1 cellular context compared by ENCODE assay signal in genomic region chr5:79535477-79536192, GRCh38.
A peak's percentile ranks its signal among the peaks of the same experiment; 100 is the strongest.
TF ChIP-seq lines count a peak whose summit lies in the region.

No MANE protein-coding gene starts in this region.

TF ChIP-seq in HepG2, 621 proteins besides CTCF, POLR2A, EP300 and RAD21 (continued from another document and continues in another):
- TF ChIP-seq, protein P1, sequence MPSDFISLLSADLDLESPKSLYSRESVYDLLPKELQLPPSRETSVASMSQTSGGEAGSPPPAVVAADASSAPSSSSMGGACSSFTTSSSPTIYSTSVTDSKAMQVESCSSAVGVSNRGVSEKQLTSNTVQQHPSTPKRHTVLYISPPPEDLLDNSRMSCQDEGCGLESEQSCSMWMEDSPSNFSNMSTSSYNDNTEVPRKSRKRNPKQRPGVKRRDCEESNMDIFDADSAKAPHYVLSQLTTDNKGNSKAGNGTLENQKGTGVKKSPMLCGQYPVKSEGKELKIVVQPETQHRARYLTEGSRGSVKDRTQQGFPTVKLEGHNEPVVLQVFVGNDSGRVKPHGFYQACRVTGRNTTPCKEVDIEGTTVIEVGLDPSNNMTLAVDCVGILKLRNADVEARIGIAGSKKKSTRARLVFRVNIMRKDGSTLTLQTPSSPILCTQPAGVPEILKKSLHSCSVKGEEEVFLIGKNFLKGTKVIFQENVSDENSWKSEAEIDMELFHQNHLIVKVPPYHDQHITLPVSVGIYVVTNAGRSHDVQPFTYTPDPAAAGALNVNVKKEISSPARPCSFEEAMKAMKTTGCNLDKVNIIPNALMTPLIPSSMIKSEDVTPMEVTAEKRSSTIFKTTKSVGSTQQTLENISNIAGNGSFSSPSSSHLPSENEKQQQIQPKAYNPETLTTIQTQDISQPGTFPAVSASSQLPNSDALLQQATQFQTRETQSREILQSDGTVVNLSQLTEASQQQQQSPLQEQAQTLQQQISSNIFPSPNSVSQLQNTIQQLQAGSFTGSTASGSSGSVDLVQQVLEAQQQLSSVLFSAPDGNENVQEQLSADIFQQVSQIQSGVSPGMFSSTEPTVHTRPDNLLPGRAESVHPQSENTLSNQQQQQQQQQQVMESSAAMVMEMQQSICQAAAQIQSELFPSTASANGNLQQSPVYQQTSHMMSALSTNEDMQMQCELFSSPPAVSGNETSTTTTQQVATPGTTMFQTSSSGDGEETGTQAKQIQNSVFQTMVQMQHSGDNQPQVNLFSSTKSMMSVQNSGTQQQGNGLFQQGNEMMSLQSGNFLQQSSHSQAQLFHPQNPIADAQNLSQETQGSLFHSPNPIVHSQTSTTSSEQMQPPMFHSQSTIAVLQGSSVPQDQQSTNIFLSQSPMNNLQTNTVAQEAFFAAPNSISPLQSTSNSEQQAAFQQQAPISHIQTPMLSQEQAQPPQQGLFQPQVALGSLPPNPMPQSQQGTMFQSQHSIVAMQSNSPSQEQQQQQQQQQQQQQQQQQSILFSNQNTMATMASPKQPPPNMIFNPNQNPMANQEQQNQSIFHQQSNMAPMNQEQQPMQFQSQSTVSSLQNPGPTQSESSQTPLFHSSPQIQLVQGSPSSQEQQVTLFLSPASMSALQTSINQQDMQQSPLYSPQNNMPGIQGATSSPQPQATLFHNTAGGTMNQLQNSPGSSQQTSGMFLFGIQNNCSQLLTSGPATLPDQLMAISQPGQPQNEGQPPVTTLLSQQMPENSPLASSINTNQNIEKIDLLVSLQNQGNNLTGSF (CRISPR knock-in tag; IDR thresholded peaks at IDR 0.05) = no peak
- TF ChIP-seq ZNF550 (CRISPR knock-in tag; IDR thresholded peaks at IDR 0.05; ENCODE audit: borderline replicate concordance) = no peak
- no peak for TF ChIP-seq ZNF143 (CRISPR knock-in tag; IDR thresholded peaks at IDR 0.05)
- no peak for TF ChIP-seq SALL2 (CRISPR knock-in tag; IDR thresholded peaks at IDR 0.05)
- no peak for TF ChIP-seq ZNF275 (CRISPR knock-in tag; IDR thresholded peaks at IDR 0.05; ENCODE audit: borderline replicate concordance)
- no peak for TF ChIP-seq ZNF773 (CRISPR knock-in tag; IDR thresholded peaks at IDR 0.05; ENCODE audit: borderline replicate concordance)
- TF ChIP-seq MAZ (IDR thresholded peaks at IDR 0.05; ENCODE audit: borderline replicate concordance, low read depth, low read length) = no peak
- no peak for TF ChIP-seq MAZ (CRISPR knock-in tag; IDR thresholded peaks at IDR 0.05; ENCODE audit: low read depth)
- no peak for TF ChIP-seq SYNCRIP (IDR thresholded peaks at IDR 0.05; ENCODE audit: insufficient read depth, low read depth, low read length)
- no peak for TF ChIP-seq ZBTB49 (CRISPR knock-in tag; IDR thresholded peaks at IDR 0.05; ENCODE audit: borderline replicate concordance)
- TF ChIP-seq, protein P2, sequence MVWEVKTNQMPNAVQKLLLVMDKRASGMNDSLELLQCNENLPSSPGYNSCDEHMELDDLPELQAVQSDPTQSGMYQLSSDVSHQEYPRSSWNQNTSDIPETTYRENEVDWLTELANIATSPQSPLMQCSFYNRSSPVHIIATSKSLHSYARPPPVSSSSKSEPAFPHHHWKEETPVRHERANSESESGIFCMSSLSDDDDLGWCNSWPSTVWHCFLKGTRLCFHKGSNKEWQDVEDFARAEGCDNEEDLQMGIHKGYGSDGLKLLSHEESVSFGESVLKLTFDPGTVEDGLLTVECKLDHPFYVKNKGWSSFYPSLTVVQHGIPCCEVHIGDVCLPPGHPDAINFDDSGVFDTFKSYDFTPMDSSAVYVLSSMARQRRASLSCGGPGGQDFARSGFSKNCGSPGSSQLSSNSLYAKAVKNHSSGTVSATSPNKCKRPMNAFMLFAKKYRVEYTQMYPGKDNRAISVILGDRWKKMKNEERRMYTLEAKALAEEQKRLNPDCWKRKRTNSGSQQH (CRISPR knock-in tag; IDR thresholded peaks at IDR 0.05; ENCODE audit: low read depth) = no peak
- no peak for TF ChIP-seq ZNF543 (CRISPR knock-in tag; IDR thresholded peaks at IDR 0.05)
- peak; percentile 81 for TF ChIP-seq MEF2D (CRISPR knock-in tag; IDR thresholded peaks at IDR 0.05)
- TF ChIP-seq RXRB (CRISPR knock-in tag; IDR thresholded peaks at IDR 0.05; ENCODE audit: borderline replicate concordance) = peak; percentile 87
- no peak for TF ChIP-seq JARID2 (CRISPR knock-in tag; IDR thresholded peaks at IDR 0.05; ENCODE audit: insufficient replicate concordance)
- no peak for TF ChIP-seq ZFYVE20 (CRISPR knock-in tag; IDR thresholded peaks at IDR 0.05; ENCODE audit: borderline replicate concordance, low read depth)
- TF ChIP-seq, protein P3, sequence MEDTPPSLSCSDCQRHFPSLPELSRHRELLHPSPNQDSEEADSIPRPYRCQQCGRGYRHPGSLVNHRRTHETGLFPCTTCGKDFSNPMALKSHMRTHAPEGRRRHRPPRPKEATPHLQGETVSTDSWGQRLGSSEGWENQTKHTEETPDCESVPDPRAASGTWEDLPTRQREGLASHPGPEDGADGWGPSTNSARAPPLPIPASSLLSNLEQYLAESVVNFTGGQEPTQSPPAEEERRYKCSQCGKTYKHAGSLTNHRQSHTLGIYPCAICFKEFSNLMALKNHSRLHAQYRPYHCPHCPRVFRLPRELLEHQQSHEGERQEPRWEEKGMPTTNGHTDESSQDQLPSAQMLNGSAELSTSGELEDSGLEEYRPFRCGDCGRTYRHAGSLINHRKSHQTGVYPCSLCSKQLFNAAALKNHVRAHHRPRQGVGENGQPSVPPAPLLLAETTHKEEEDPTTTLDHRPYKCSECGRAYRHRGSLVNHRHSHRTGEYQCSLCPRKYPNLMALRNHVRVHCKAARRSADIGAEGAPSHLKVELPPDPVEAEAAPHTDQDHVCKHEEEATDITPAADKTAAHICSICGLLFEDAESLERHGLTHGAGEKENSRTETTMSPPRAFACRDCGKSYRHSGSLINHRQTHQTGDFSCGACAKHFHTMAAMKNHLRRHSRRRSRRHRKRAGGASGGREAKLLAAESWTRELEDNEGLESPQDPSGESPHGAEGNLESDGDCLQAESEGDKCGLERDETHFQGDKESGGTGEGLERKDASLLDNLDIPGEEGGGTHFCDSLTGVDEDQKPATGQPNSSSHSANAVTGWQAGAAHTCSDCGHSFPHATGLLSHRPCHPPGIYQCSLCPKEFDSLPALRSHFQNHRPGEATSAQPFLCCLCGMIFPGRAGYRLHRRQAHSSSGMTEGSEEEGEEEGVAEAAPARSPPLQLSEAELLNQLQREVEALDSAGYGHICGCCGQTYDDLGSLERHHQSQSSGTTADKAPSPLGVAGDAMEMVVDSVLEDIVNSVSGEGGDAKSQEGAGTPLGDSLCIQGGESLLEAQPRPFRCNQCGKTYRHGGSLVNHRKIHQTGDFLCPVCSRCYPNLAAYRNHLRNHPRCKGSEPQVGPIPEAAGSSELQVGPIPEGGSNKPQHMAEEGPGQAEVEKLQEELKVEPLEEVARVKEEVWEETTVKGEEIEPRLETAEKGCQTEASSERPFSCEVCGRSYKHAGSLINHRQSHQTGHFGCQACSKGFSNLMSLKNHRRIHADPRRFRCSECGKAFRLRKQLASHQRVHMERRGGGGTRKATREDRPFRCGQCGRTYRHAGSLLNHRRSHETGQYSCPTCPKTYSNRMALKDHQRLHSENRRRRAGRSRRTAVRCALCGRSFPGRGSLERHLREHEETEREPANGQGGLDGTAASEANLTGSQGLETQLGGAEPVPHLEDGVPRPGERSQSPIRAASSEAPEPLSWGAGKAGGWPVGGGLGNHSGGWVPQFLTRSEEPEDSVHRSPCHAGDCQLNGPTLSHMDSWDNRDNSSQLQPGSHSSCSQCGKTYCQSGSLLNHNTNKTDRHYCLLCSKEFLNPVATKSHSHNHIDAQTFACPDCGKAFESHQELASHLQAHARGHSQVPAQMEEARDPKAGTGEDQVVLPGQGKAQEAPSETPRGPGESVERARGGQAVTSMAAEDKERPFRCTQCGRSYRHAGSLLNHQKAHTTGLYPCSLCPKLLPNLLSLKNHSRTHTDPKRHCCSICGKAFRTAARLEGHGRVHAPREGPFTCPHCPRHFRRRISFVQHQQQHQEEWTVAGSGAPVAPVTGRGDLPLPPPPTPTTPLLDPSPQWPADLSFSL (CRISPR knock-in tag; IDR thresholded peaks at IDR 0.05) = no peak
- TF ChIP-seq NAIF1 (CRISPR knock-in tag; IDR thresholded peaks at IDR 0.05; ENCODE audit: borderline replicate concordance) = peak; percentile 93; the same call in 1 of the 2 replicates
- TF ChIP-seq, protein P4, sequence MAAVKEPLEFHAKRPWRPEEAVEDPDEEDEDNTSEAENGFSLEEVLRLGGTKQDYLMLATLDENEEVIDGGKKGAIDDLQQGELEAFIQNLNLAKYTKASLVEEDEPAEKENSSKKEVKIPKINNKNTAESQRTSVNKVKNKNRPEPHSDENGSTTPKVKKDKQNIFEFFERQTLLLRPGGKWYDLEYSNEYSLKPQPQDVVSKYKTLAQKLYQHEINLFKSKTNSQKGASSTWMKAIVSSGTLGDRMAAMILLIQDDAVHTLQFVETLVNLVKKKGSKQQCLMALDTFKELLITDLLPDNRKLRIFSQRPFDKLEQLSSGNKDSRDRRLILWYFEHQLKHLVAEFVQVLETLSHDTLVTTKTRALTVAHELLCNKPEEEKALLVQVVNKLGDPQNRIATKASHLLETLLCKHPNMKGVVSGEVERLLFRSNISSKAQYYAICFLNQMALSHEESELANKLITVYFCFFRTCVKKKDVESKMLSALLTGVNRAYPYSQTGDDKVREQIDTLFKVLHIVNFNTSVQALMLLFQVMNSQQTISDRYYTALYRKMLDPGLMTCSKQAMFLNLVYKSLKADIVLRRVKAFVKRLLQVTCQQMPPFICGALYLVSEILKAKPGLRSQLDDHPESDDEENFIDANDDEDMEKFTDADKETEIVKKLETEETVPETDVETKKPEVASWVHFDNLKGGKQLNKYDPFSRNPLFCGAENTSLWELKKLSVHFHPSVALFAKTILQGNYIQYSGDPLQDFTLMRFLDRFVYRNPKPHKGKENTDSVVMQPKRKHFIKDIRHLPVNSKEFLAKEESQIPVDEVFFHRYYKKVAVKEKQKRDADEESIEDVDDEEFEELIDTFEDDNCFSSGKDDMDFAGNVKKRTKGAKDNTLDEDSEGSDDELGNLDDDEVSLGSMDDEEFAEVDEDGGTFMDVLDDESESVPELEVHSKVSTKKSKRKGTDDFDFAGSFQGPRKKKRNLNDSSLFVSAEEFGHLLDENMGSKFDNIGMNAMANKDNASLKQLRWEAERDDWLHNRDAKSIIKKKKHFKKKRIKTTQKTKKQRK (IDR thresholded peaks at IDR 0.05; ENCODE audit: low read length) = no peak
- no peak for TF ChIP-seq ZBTB38 (CRISPR knock-in tag; IDR thresholded peaks at IDR 0.05)
- no peak for TF ChIP-seq ZNF350 (CRISPR knock-in tag; IDR thresholded peaks at IDR 0.05; ENCODE audit: borderline replicate concordance, low read depth)
- no peak for TF ChIP-seq PRDM4 (CRISPR knock-in tag; IDR thresholded peaks at IDR 0.05; ENCODE audit: borderline replicate concordance)
- no peak for TF ChIP-seq ZNF598 (CRISPR knock-in tag; IDR thresholded peaks at IDR 0.05; ENCODE audit: borderline replicate concordance)
- TF ChIP-seq, protein P5, sequence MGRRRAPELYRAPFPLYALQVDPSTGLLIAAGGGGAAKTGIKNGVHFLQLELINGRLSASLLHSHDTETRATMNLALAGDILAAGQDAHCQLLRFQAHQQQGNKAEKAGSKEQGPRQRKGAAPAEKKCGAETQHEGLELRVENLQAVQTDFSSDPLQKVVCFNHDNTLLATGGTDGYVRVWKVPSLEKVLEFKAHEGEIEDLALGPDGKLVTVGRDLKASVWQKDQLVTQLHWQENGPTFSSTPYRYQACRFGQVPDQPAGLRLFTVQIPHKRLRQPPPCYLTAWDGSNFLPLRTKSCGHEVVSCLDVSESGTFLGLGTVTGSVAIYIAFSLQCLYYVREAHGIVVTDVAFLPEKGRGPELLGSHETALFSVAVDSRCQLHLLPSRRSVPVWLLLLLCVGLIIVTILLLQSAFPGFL (CRISPR knock-in tag; IDR thresholded peaks at IDR 0.05) = no peak
- no peak for TF ChIP-seq FOXP1 (IDR thresholded peaks at IDR 0.05)
- TF ChIP-seq FOXP1 (CRISPR knock-in tag; IDR thresholded peaks at IDR 0.05) = peak; percentile 86
- peak; percentile 90 for TF ChIP-seq ZMYM3 (CRISPR knock-in tag; IDR thresholded peaks at IDR 0.05)
- TF ChIP-seq, protein P6, sequence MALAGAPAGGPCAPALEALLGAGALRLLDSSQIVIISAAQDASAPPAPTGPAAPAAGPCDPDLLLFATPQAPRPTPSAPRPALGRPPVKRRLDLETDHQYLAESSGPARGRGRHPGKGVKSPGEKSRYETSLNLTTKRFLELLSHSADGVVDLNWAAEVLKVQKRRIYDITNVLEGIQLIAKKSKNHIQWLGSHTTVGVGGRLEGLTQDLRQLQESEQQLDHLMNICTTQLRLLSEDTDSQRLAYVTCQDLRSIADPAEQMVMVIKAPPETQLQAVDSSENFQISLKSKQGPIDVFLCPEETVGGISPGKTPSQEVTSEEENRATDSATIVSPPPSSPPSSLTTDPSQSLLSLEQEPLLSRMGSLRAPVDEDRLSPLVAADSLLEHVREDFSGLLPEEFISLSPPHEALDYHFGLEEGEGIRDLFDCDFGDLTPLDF (CRISPR knock-in tag; IDR thresholded peaks at IDR 0.05) = no peak
